1 cellular context compared by ENCODE assay signal in the genomic region with DNA sequence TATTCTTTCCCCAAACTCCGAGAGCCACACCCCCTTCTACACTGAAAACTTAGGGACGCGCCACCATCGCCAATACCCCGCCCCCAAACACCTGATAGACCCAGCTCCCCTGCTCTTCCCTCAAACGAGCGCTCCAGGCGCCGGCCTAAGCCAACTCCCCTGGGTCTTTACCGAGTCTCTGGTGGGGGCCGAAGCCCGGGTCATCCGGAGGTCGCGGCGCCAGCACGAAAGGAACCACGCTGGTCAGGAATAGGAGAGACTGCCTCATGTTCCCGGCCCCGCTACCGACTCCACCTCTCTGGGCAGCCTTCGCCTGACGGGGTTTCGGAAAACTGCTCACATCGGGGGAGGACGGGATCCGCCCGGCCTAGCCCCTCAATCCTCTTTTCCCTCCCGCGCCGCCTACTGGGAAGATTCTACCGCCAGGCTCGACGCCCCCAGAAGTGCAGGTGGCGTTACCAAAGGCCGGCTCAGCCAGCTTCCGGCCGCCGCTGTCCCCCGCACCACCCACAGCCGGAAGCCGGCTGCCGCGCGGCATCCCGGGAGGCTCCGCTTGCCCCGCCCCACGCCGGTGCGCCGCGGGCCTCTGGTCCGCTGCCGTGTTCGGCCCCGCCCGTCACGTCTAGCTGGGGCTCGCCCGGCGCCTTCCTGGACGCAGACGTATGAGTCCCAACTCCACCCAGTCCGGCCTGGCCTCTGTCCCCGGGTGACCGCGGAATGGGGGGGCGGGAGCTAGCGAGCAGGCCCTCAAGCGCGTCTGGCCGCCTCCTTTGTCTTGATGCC.
TF ChIP-seq lines count a peak whose summit lies in the region.

A gene (minus strand): TSS at position 493 of the 783 bp plus-strand sequence. CDS start 225 bp downstream, at position 268.

TF ChIP-seq in HEK293, 187 proteins besides CTCF, POLR2A, EP300 and RAD21 (continued from another document and continues in another):
- TF ChIP-seq, protein P1, sequence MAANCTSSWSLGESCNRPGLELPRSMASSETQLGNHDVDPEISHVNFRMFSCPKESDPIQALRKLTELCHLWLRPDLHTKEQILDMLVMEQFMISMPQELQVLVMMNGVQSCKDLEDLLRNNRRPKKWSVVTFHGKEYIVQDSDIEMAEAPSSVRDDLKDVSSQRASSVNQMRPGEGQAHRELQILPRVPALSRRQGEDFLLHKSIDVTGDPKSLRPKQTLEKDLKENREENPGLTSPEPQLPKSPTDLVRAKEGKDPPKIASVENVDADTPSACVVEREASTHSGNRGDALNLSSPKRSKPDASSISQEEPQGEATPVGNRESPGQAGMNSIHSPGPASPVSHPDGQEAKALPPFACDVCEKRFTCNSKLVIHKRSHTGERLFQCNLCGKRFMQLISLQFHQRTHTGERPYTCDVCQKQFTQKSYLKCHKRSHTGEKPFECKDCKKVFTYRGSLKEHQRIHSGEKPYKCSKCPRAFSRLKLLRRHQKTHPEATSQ (tag by site-specific recombination; IDR thresholded peaks at IDR 0.05) = no peak
- no peak for TF ChIP-seq HOXA7 (CRISPR knock-in tag; IDR thresholded peaks at IDR 0.05; ENCODE audit: borderline replicate concordance)
- TF ChIP-seq, protein P2, sequence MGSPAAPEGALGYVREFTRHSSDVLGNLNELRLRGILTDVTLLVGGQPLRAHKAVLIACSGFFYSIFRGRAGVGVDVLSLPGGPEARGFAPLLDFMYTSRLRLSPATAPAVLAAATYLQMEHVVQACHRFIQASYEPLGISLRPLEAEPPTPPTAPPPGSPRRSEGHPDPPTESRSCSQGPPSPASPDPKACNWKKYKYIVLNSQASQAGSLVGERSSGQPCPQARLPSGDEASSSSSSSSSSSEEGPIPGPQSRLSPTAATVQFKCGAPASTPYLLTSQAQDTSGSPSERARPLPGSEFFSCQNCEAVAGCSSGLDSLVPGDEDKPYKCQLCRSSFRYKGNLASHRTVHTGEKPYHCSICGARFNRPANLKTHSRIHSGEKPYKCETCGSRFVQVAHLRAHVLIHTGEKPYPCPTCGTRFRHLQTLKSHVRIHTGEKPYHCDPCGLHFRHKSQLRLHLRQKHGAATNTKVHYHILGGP (tag by site-specific recombination; IDR thresholded peaks at IDR 0.05) = no peak
- peak; percentile 44; the same call in 1 of the 2 replicates for TF ChIP-seq KLF1 (tag by site-specific recombination; IDR thresholded peaks at IDR 0.05)
- TF ChIP-seq ZNF24 (tag by site-specific recombination; IDR thresholded peaks at IDR 0.05) = no peak
- TF ChIP-seq, protein P3, sequence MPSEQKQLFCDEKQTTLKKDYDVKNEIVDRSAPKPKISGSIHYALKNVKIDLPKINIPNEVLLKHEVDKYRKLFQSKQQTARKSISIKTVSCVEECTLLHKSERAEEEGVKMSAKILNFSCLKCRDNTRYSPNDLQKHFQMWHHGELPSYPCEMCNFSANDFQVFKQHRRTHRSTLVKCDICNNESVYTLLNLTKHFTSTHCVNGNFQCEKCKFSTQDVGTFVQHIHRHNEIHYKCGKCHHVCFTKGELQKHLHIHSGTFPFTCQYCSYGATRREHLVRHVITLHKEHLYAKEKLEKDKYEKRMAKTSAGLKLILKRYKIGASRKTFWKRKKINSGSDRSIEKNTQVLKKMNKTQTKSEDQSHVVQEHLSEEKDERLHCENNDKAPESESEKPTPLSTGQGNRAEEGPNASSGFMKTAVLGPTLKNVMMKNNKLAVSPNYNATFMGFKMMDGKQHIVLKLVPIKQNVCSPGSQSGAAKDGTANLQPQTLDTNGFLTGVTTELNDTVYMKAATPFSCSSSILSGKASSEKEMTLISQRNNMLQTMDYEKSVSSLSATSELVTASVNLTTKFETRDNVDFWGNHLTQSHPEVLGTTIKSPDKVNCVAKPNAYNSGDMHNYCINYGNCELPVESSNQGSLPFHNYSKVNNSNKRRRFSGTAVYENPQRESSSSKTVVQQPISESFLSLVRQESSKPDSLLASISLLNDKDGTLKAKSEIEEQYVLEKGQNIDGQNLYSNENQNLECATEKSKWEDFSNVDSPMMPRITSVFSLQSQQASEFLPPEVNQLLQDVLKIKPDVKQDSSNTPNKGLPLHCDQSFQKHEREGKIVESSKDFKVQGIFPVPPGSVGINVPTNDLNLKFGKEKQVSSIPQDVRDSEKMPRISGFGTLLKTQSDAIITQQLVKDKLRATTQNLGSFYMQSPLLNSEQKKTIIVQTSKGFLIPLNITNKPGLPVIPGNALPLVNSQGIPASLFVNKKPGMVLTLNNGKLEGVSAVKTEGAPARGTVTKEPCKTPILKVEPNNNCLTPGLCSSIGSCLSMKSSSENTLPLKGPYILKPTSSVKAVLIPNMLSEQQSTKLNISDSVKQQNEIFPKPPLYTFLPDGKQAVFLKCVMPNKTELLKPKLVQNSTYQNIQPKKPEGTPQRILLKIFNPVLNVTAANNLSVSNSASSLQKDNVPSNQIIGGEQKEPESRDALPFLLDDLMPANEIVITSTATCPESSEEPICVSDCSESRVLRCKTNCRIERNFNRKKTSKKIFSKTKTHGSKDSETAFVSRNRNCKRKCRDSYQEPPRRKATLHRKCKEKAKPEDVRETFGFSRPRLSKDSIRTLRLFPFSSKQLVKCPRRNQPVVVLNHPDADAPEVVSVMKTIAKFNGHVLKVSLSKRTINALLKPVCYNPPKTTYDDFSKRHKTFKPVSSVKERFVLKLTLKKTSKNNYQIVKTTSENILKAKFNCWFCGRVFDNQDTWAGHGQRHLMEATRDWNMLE (tag by site-specific recombination; conservative IDR thresholded peaks at IDR 0.05; ENCODE audit: low read depth) = peak; percentile 76
- TF ChIP-seq GLIS2 (tag by site-specific recombination; IDR thresholded peaks at IDR 0.05) = peak; percentile 80
- peak; percentile 62 for TF ChIP-seq ZNF610 (tag by site-specific recombination; IDR thresholded peaks at IDR 0.05; ENCODE audit: borderline replicate concordance)
- TF ChIP-seq, protein P4, sequence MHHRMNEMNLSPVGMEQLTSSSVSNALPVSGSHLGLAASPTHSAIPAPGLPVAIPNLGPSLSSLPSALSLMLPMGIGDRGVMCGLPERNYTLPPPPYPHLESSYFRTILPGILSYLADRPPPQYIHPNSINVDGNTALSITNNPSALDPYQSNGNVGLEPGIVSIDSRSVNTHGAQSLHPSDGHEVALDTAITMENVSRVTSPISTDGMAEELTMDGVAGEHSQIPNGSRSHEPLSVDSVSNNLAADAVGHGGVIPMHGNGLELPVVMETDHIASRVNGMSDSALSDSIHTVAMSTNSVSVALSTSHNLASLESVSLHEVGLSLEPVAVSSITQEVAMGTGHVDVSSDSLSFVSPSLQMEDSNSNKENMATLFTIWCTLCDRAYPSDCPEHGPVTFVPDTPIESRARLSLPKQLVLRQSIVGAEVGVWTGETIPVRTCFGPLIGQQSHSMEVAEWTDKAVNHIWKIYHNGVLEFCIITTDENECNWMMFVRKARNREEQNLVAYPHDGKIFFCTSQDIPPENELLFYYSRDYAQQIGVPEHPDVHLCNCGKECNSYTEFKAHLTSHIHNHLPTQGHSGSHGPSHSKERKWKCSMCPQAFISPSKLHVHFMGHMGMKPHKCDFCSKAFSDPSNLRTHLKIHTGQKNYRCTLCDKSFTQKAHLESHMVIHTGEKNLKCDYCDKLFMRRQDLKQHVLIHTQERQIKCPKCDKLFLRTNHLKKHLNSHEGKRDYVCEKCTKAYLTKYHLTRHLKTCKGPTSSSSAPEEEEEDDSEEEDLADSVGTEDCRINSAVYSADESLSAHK (tag by site-specific recombination; IDR thresholded peaks at IDR 0.05) = peak; percentile 21; the same call in 1 of the 2 replicates
- peak; percentile 96 for TF ChIP-seq KLF9 (tag by site-specific recombination; IDR thresholded peaks at IDR 0.05; ENCODE audit: low read depth)
- 0 out of 2 replicates have a peak, but pooled peaks have one; percentile 58 for TF ChIP-seq ZNF501 (tag by site-specific recombination; IDR thresholded peaks at IDR 0.05)
- peak; percentile 96 for TF ChIP-seq ZNF335 (tag by site-specific recombination; conservative IDR thresholded peaks at IDR 0.05)
- TF ChIP-seq EGR2 (tag by site-specific recombination; IDR thresholded peaks at IDR 0.05; ENCODE audit: low read depth) = peak; percentile 88
- TF ChIP-seq ZNF776 (tag by site-specific recombination; IDR thresholded peaks at IDR 0.05; ENCODE audit: borderline replicate concordance) = no peak
- TF ChIP-seq ZNF404 (tag by site-specific recombination; IDR thresholded peaks at IDR 0.05) = no peak
- TF ChIP-seq SP3 (tag by site-specific recombination; IDR thresholded peaks at IDR 0.05) = peak; percentile 68
- TF ChIP-seq SALL2 (tag by site-specific recombination; IDR thresholded peaks at IDR 0.05; ENCODE audit: borderline replicate concordance) = no peak
- TF ChIP-seq ZNF274 (IDR thresholded peaks at IDR 0.05; ENCODE audit: low read length) = no peak
- no peak for TF ChIP-seq ZNF274 (tag by site-specific recombination; IDR thresholded peaks at IDR 0.05; ENCODE audit: borderline replicate concordance)
- no peak for TF ChIP-seq TRIM28 (IDR thresholded peaks at IDR 0.05; ENCODE audit: borderline replicate concordance, low read length)
- TF ChIP-seq ZBTB20 (tag by site-specific recombination; IDR thresholded peaks at IDR 0.05) = peak; percentile 56; the same call in 1 of the 2 replicates
- TF ChIP-seq, protein P5, sequence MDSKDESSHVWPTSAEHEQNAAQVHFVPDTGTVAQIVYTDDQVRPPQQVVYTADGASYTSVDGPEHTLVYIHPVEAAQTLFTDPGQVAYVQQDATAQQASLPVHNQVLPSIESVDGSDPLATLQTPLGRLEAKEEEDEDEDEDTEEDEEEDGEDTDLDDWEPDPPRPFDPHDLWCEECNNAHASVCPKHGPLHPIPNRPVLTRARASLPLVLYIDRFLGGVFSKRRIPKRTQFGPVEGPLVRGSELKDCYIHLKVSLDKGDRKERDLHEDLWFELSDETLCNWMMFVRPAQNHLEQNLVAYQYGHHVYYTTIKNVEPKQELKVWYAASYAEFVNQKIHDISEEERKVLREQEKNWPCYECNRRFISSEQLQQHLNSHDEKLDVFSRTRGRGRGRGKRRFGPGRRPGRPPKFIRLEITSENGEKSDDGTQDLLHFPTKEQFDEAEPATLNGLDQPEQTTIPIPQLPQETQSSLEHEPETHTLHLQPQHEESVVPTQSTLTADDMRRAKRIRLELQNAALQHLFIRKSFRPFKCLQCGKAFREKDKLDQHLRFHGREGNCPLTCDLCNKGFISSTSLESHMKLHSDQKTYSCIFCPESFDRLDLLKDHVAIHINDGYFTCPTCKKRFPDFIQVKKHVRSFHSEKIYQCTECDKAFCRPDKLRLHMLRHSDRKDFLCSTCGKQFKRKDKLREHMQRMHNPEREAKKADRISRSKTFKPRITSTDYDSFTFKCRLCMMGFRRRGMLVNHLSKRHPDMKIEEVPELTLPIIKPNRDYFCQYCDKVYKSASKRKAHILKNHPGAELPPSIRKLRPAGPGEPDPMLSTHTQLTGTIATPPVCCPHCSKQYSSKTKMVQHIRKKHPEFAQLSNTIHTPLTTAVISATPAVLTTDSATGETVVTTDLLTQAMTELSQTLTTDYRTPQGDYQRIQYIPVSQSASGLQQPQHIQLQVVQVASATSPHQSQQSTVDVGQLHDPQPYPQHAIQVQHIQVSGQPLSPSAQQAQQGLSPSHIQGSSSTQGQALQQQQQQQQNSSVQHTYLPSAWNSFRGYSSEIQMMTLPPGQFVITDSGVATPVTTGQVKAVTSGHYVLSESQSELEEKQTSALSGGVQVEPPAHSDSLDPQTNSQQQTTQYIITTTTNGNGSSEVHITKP (tag by site-specific recombination; IDR thresholded peaks at IDR 0.05) = peak; percentile 89
- TF ChIP-seq, protein P6, sequence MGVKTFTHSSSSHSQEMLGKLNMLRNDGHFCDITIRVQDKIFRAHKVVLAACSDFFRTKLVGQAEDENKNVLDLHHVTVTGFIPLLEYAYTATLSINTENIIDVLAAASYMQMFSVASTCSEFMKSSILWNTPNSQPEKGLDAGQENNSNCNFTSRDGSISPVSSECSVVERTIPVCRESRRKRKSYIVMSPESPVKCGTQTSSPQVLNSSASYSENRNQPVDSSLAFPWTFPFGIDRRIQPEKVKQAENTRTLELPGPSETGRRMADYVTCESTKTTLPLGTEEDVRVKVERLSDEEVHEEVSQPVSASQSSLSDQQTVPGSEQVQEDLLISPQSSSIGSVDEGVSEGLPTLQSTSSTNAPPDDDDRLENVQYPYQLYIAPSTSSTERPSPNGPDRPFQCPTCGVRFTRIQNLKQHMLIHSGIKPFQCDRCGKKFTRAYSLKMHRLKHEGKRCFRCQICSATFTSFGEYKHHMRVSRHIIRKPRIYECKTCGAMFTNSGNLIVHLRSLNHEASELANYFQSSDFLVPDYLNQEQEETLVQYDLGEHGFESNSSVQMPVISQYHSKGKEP (tag by site-specific recombination; IDR thresholded peaks at IDR 0.05) = peak; percentile 83
- TF ChIP-seq ZNF830 (tag by site-specific recombination; IDR thresholded peaks at IDR 0.05; ENCODE audit: low read depth) = no peak
- TF ChIP-seq FEZF1 (tag by site-specific recombination; IDR thresholded peaks at IDR 0.05) = no peak
- no peak for TF ChIP-seq ZNF707 (tag by site-specific recombination; IDR thresholded peaks at IDR 0.05)
- TF ChIP-seq, protein P7, sequence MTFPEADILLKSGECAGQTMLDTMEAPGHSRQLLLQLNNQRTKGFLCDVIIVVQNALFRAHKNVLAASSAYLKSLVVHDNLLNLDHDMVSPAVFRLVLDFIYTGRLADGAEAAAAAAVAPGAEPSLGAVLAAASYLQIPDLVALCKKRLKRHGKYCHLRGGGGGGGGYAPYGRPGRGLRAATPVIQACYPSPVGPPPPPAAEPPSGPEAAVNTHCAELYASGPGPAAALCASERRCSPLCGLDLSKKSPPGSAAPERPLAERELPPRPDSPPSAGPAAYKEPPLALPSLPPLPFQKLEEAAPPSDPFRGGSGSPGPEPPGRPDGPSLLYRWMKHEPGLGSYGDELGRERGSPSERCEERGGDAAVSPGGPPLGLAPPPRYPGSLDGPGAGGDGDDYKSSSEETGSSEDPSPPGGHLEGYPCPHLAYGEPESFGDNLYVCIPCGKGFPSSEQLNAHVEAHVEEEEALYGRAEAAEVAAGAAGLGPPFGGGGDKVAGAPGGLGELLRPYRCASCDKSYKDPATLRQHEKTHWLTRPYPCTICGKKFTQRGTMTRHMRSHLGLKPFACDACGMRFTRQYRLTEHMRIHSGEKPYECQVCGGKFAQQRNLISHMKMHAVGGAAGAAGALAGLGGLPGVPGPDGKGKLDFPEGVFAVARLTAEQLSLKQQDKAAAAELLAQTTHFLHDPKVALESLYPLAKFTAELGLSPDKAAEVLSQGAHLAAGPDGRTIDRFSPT (tag by site-specific recombination; IDR thresholded peaks at IDR 0.05) = 0 out of 2 replicates have a peak, but pooled peaks have one; percentile 10
- TF ChIP-seq, protein P8, sequence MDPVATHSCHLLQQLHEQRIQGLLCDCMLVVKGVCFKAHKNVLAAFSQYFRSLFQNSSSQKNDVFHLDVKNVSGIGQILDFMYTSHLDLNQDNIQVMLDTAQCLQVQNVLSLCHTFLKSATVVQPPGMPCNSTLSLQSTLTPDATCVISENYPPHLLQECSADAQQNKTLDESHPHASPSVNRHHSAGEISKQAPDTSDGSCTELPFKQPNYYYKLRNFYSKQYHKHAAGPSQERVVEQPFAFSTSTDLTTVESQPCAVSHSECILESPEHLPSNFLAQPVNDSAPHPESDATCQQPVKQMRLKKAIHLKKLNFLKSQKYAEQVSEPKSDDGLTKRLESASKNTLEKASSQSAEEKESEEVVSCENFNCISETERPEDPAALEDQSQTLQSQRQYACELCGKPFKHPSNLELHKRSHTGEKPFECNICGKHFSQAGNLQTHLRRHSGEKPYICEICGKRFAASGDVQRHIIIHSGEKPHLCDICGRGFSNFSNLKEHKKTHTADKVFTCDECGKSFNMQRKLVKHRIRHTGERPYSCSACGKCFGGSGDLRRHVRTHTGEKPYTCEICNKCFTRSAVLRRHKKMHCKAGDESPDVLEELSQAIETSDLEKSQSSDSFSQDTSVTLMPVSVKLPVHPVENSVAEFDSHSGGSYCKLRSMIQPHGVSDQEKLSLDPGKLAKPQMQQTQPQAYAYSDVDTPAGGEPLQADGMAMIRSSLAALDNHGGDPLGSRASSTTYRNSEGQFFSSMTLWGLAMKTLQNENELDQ (tag by site-specific recombination; IDR thresholded peaks at IDR 0.05; ENCODE audit: low read depth) = no peak
- TF ChIP-seq ZNF433 (tag by site-specific recombination; IDR thresholded peaks at IDR 0.05; ENCODE audit: low read depth) = no peak
- TF ChIP-seq ZFP37 (tag by site-specific recombination; IDR thresholded peaks at IDR 0.05) = 0 out of 2 replicates have a peak, but pooled peaks have one; percentile 9
